10 cellular contexts compared by ENCODE assay signal in genomic region chr20:1189827-1190226, GRCh38. TPM values are rescaled to one million over a fixed set of nuclear protein-coding genes. Genes with fewer than 3 reads are reported as not detected.
"Had no signal": no experiment of that assay in that cellular context is flagged by ENCODE, and none has a peak within 500 bp of the region (broad histone marks: within the 10 kb centered on the region; RNA-seq: fewer than 3 reads in every experiment).

No MANE protein-coding gene starts in this region.

- H3K27ac ChIP-seq: HL-60, KMS-11 had no signal

- H3K9me3 Mint-ChIP-seq: IgD-negative memory B cell had no signal

- H3K4me2 ChIP-seq: KMS-11 had no signal

- H3K4me1 Mint-ChIP-seq: IgD-negative memory B cell had no signal

- FAIRE-seq: HTR-8/SVneo had no signal

- H3K9ac ChIP-seq: KMS-11 had no signal

- DNase-seq: IMR-90, Karpas-422, KBM-7, KG1 had no signal

- H3K36me3 Mint-ChIP-seq: IgD-negative memory B cell had no signal

- H3K4me3 Mint-ChIP-seq: IgD-negative memory B cell had no signal

- H3K27ac Mint-ChIP-seq: IgD-negative memory B cell had no signal

RNA-seq across cellular contexts. Expression of gene TMEM74B, which starts 5.0 kb away (rescaled TPM):
- total RNA-seq: IMR-90 had no signal

RNA-seq across cellular contexts. Expression of gene C20orf202, which starts 13.4 kb away (rescaled TPM):
- total RNA-seq: HT1080, IMR-90 had no signal
- polyA plus RNA-seq: IgD-negative memory B cell, IMR-90 had no signal

RNA-seq across cellular contexts. Expression of gene RAD21L1, which starts 36.0 kb away (rescaled TPM):
- total RNA-seq: HT-29, IMR-90 had no signal
- polyA plus RNA-seq: IgD-negative memory B cell, IMR-90 had no signal
